In genomic region chr22:50416996-50417395, GRCh38 we compare ENCODE assay signal across 22 cellular contexts. TPM values are rescaled to one million over a fixed set of nuclear protein-coding genes. Genes with fewer than 3 reads are reported as not detected.
DNase-seq lines count a peak whose midpoint lies in the region; TF ChIP-seq lines count a peak whose summit lies in the region.
"Had no signal": no experiment of that assay in that cellular context is flagged by ENCODE, and none has a peak within 500 bp of the region (broad histone marks: within the 10 kb centered on the region; RNA-seq: fewer than 3 reads in every experiment).

No MANE protein-coding gene starts in this region.

- peak overlapping the region; percentile 18 for H2AK5ac ChIP-seq in mesenchymal stem cell (ENCODE audit: low read length, severe bottlenecking)

- H3K9me2 ChIP-seq in MM.1S (replicated peaks; ENCODE audit: insufficient read depth, low read length), result no peaks in the 10 kb centered on the region

- WGBS in mesenchymal stem cell, result 93% methylated on average over 8 of the region's 8 CpGs

- H3K4me2 ChIP-seq in mesenchymal stem cell (ENCODE audit: low read length, poor library complexity, severe bottlenecking), result no peak overlapping the region
- no peak overlapping the region for H3K4me2 ChIP-seq in MM.1S (ENCODE audit: low read depth, low read length)
- H3K4me2 ChIP-seq: A549, PC-9 had no signal

- no peak overlapping the region for H4K8ac ChIP-seq in mesenchymal stem cell (ENCODE audit: low read length)

- no peaks in the 10 kb centered on the region for H4K20me1 ChIP-seq in MM.1S (ENCODE audit: insufficient read depth, low read length)

- no peak overlapping the region for H3K4me3 ChIP-seq in mesenchymal stem cell (ENCODE audit: insufficient read depth in 1 of 2, low read depth in 1 of 2, low read length in 2 of 2)
- H3K4me3 ChIP-seq in MM.1S (ENCODE audit: low read length), result no peak overlapping the region
- H3K4me3 ChIP-seq in ascending aorta, result no peak overlapping the region
- H3K4me3 ChIP-seq: A549, PC-9 had no signal

- H3K27me3 ChIP-seq in mesenchymal stem cell (ENCODE audit: control insufficient read depth in 1 of 2, insufficient read depth in 1 of 2, low read length in 2 of 2), result no peaks in the 10 kb centered on the region
- no peaks in the 10 kb centered on the region for H3K27me3 ChIP-seq in MM.1S (replicated peaks; ENCODE audit: insufficient read depth, low read length)
- no peaks in the 10 kb centered on the region for H3K27me3 ChIP-seq in ascending aorta
- H3K27me3 ChIP-seq: BE2C had no signal

- TF ChIP-seq CTCF in GM13977 (IDR thresholded peaks at IDR 0.05; ENCODE audit: extremely low read depth, insufficient read depth, missing control alignments) (no peak), MM.1S (IDR thresholded peaks at IDR 0.05; ENCODE audit: low read length) (no peak), ascending aorta (IDR thresholded peaks at IDR 0.05) (no peak)

- H3K18ac ChIP-seq in mesenchymal stem cell (ENCODE audit: low read depth in 1 of 2, low read length in 2 of 2), result no peak overlapping the region

- H3F3A ChIP-seq in MM.1S (ENCODE audit: insufficient read depth, low read length), result no peaks in the 10 kb centered on the region

- H3K9ac ChIP-seq in mesenchymal stem cell (ENCODE audit: low read length) (no peak overlapping the region), MM.1S (ENCODE audit: low read length) (no peak overlapping the region)

- no peak overlapping the region for H2BK15ac ChIP-seq in mesenchymal stem cell (ENCODE audit: low read depth, poor library complexity, severe bottlenecking)

- H2AFZ ChIP-seq in mesenchymal stem cell (ENCODE audit: low read depth, low read length) (no peak overlapping the region), MM.1S (ENCODE audit: low read length) (no peak overlapping the region)
- H2AFZ ChIP-seq: PC-9 had no signal

- peaks cover 30% of the 10 kb centered on the region for H3K79me1 ChIP-seq in mesenchymal stem cell (replicated peaks; ENCODE audit: low read length, poor library complexity, severe bottlenecking)

- H3K27ac ChIP-seq in mesenchymal stem cell (ENCODE audit: low read length, poor library complexity, severe bottlenecking) (peak overlapping the region; percentile 46), substantia nigra (ENCODE audit: low read depth, low read length, poor library complexity, severe bottlenecking) (peak overlapping the region; percentile 79), MM.1S (ENCODE audit: low read length) (no peak overlapping the region), ascending aorta (no peak overlapping the region)
- H3K27ac ChIP-seq: A549, PC-9 had no signal

- H3K4ac ChIP-seq in mesenchymal stem cell (ENCODE audit: low read depth in 1 of 2, low read length in 2 of 2), result no peak overlapping the region

- intact Hi-C loops in ascending aorta (cut with DNase I), result no loop called here

- H3K4me1 ChIP-seq in mesenchymal stem cell (ENCODE audit: control insufficient read depth, insufficient read depth, low read depth, low read length) (peaks cover 6% of the 10 kb centered on the region), MM.1S (ENCODE audit: low read length) (no peaks in the 10 kb centered on the region), ascending aorta (no peaks in the 10 kb centered on the region)
- H3K4me1 ChIP-seq: A549, BE2C had no signal

- no peak overlapping the region for H2BK5ac ChIP-seq in mesenchymal stem cell (ENCODE audit: low read depth, low read length, poor library complexity, severe bottlenecking)

- no peaks in the 10 kb centered on the region for H3K79me2 ChIP-seq in MM.1S (ENCODE audit: low read length)

- H3K14ac ChIP-seq in mesenchymal stem cell (ENCODE audit: low read length in 2 of 2), result no peak overlapping the region

- DNase-seq in G401 (ENCODE audit: low spot score), result peak; percentile 96
- DNase-seq in cerebellum (ENCODE audit: low spot score), result peak; percentile 91
- DNase-seq in mesenchymal stem cell, result no peak
- peak in 18 of 49 donors; percentile 8 to 73 (median 30) for DNase-seq in substantia nigra (lab: John Stamatoyannopoulos, UW)
- DNase-seq in GM13977 (ENCODE audit: low spot score), result no peak
- no peak for DNase-seq in MM.1S
- no peak for DNase-seq in ascending aorta (ENCODE audit: low spot score in 2 of 2)
- DNase-seq: BE2C; CD4-positive, CD25-positive, alpha-beta regulatory T cell; DMS79; H7; KBM-7; NCI-H1092; NCI-H1436; NCI-H187 treated with DMSO at 0.1 percent for 48 hours; NCI-H2107; NCI-H446 treated with DMSO at 0.1 percent for 48 hours; NCI-H526 treated with DMSO at 0.1 percent for 48 hours; PC-9; RPMI8226; SIG-M5 had no signal

- H3K9me3 ChIP-seq in mesenchymal stem cell (ENCODE audit: control insufficient read depth, low read length) (no peaks in the 10 kb centered on the region), MM.1S (replicated peaks; ENCODE audit: insufficient read depth, low read length) (no peaks in the 10 kb centered on the region), ascending aorta (no peaks in the 10 kb centered on the region)
- H3K9me3 ChIP-seq: A549, BE2C had no signal

- H2BK12ac ChIP-seq in mesenchymal stem cell (ENCODE audit: low read length in 2 of 2), result no peak overlapping the region

- in situ Hi-C loops in G401 (cut with HindIII; ENCODE audit: low sequenced_read_pairs), result no loop called here
- in situ Hi-C loops in GM13977 (cut with MboI; ENCODE audit: low pct_unique_long_range_greater_than_20kb, low sequenced_read_pairs, unreplicated experiment), result no loop called here

- H3K36me3 ChIP-seq in mesenchymal stem cell (ENCODE audit: control insufficient read depth in 1 of 2, insufficient read depth in 2 of 2, low read depth in 1 of 2, low read length in 2 of 2) (peaks cover 68 to 81% of the 10 kb centered on the region in 2 experiments), MM.1S (replicated peaks; ENCODE audit: insufficient read depth, low read length) (no peaks in the 10 kb centered on the region), ascending aorta (peaks cover 79 to 82% of the 10 kb centered on the region in 2 donors)

- H4K91ac ChIP-seq in mesenchymal stem cell (ENCODE audit: low read length), result no peak overlapping the region

- no peak overlapping the region for H2BK120ac ChIP-seq in mesenchymal stem cell (ENCODE audit: low read depth, low read length)

- H3K23ac ChIP-seq in mesenchymal stem cell (ENCODE audit: low read length in 2 of 2), result no peak overlapping the region

RNA-seq across cellular contexts. Expression of gene SBF1, which starts 57.8 kb away (rescaled TPM):
- total RNA-seq in G401 (2014; rRNA removed; shearing (Covaris generic)), result 61.5 and 86.1 TPM in 2 replicates
- total RNA-seq in cerebellum (71.0 TPM), ascending aorta (98.8 TPM)
- polyA plus RNA-seq in mesenchymal stem cell (2013, experiment 1 of 2), result 23.9 TPM
- polyA plus RNA-seq in mesenchymal stem cell (2013, experiment 2 of 2), result 22.7 TPM

Comparison
In these comparisons a context has a peak if more than half of its experiments do, and no peak if none do; other contexts are left out.
1. DNase-seq: peak in G401 (single experiment) and cerebellum (single experiment); none in mesenchymal stem cell (single experiment), GM13977 (single experiment), MM.1S (single experiment) and ascending aorta (0 of 2).
2. H3K27ac ChIP-seq: peak in mesenchymal stem cell (single experiment) and substantia nigra (single experiment); none in MM.1S (single experiment) and ascending aorta (0 of 2).